Comparison of ENCODE assay signal across 9 cellular contexts in genomic region chr16:85601730-85602401, GRCh38. TPM values are rescaled to one million over a fixed set of nuclear protein-coding genes. Genes with fewer than 3 reads are reported as not detected.
DNase-seq lines count a peak whose midpoint lies in the region; ATAC-seq and TF ChIP-seq lines count a peak whose summit lies in the region.
"Had no signal": no experiment of that assay in that cellular context is flagged by ENCODE, and none has a peak within 500 bp of the region (broad histone marks: within the 10 kb centered on the region; RNA-seq: fewer than 3 reads in every experiment).

No MANE protein-coding gene starts in this region.

- WGBS in hepatocyte (ENCODE audit: low lambda C conversion rate, missing lambda C conversion rate) = 70% methylated on average over 27 of the region's 30 CpGs
- WGBS in spleen, 5 donors = 82 to 87% (median 84%) methylated on average over 23 to 30 of the region's 30 CpGs
- 76% methylated on average over 30 of the region's 30 CpGs for WGBS in prostate gland

- no peak for TF ChIP-seq CTCF in WTC11 (IDR thresholded peaks at IDR 0.05)
- no peak for TF ChIP-seq CTCF in hepatocyte (IDR thresholded peaks at IDR 0.05; ENCODE audit: poor library complexity)
- no peak for TF ChIP-seq CTCF in spleen (IDR thresholded peaks at IDR 0.05 in 8 of 11, conservative IDR thresholded peaks at IDR 0.05 in 3 of 11)
- TF ChIP-seq CTCF in prostate gland (IDR thresholded peaks at IDR 0.05) = no peak

- H3K36me3 Mint-ChIP-seq in WTC11 = no peaks in the 10 kb centered on the region

- H3K36me3 ChIP-seq in hepatocyte (replicated peaks; ENCODE audit: insufficient read depth, low read depth) (no peaks in the 10 kb centered on the region), spleen (peaks cover 0 to 10% (median 0%) of the 10 kb centered on the region in 6 donors), prostate gland (no peaks in the 10 kb centered on the region)

- no peak for TF ChIP-seq POLR2A in spleen (IDR thresholded peaks at IDR 0.05)
- no peak for TF ChIP-seq POLR2A in prostate gland (IDR thresholded peaks at IDR 0.05)

- in situ Hi-C loops in G401 (cut with HindIII; ENCODE audit: low sequenced_read_pairs) = no loop called here

- H3K9me3 Mint-ChIP-seq in WTC11 = no peaks in the 10 kb centered on the region

- H3K27me3 ChIP-seq in hepatocyte (no peaks in the 10 kb centered on the region), spleen (replicated peaks in 1 of 7) (no peaks in the 10 kb centered on the region), prostate gland (replicated peaks; ENCODE audit: insufficient read depth) (no peaks in the 10 kb centered on the region)

- H3K4me3 ChIP-seq in hepatocyte = no peak overlapping the region
- no peak overlapping the region for H3K4me3 ChIP-seq in spleen
- H3K4me3 ChIP-seq in prostate gland = no peak overlapping the region

- H3K4me1 ChIP-seq in hepatocyte (ENCODE audit: insufficient read depth) (peaks cover 46% of the 10 kb centered on the region), spleen (peaks cover 24 to 91% (median 60%) of the 10 kb centered on the region in 6 donors), prostate gland (replicated peaks) (peaks cover 16% of the 10 kb centered on the region)

- peaks cover 65% of the 10 kb centered on the region for H4K20me1 ChIP-seq in hepatocyte (ENCODE audit: insufficient read depth, poor library complexity, severe bottlenecking)

- 0 out of 2 replicates have a peak, but pooled peaks have one; percentile 11 for ATAC-seq in WTC11
- no peak for ATAC-seq in GM21619 (IDR thresholded peaks at IDR 0.05; ENCODE audit: unreplicated experiment)

- H3K4me3 Mint-ChIP-seq in WTC11 = peak overlapping the region; percentile 9; the same call in 1 of the 2 replicates

- intact Hi-C loops in spleen (cut with DNase I; ENCODE audit: low total_unique reads) (no loop called here), prostate gland (cut with DNase I) (no loop called here)

- DNase-seq in G401 (ENCODE audit: low spot score) = peak; percentile 84
- DNase-seq in WTC11 (ENCODE audit: low spot score) = no peak
- no peak for DNase-seq in hepatocyte (ENCODE audit: low spot score)
- DNase-seq in spleen = no peak
- no peak for DNase-seq in inferior parietal cortex (ENCODE audit: extremely low spot score)
- DNase-seq in prostate gland (ENCODE audit: low spot score) = no peak
- DNase-seq: activated CD8-positive, alpha-beta memory T cell treated with anti-CD3 and anti-CD28 coated beads, Interleukin-2, amount 50 U/mL, for 48 hours; RPMI8226 had no signal

- H3K27ac Mint-ChIP-seq in WTC11 = no peak overlapping the region

- CTCF ChIA-PET in WTC11 (lab: Charles Lee) = interaction anchor here (0.6 to 4.6 kb wide), 24 partner anchors 9 to 487 kb away, joined by 3 to 26 read pairs (median 4); no protein-coding TSS in a partner anchor

- H3K9me3 ChIP-seq in hepatocyte (ENCODE audit: low read depth) (no peaks in the 10 kb centered on the region), spleen (no peaks in the 10 kb centered on the region), prostate gland (no peaks in the 10 kb centered on the region)

- H3K4me2 ChIP-seq in hepatocyte = peak overlapping the region; percentile 32

- H3K27ac ChIP-seq in hepatocyte (peak overlapping the region; percentile 16), spleen (peak overlapping the region in 5 of 8 donors; percentile 41 to 58 (median 51)), prostate gland (no peak overlapping the region)

- H2AFZ ChIP-seq in hepatocyte = no peak overlapping the region

- POLR2A ChIA-PET in WTC11 (lab: Charles Lee) = interaction anchor here (0.5 to 2.5 kb wide), 3 partner anchors 10 to 48 kb away, joined by 3 to 8 read pairs (median 3); no protein-coding TSS in a partner anchor

- H3K27me3 Mint-ChIP-seq in WTC11 (ENCODE audit: low read depth) = no peaks in the 10 kb centered on the region

- peaks cover 77% of the 10 kb centered on the region for H3K79me2 ChIP-seq in hepatocyte

- H3K4me1 Mint-ChIP-seq in WTC11 = peaks cover 74% of the 10 kb centered on the region

- H3K9me2 ChIP-seq in hepatocyte (replicated peaks; ENCODE audit: insufficient read depth) = no peaks in the 10 kb centered on the region

TF ChIP-seq in WTC11, 78 proteins besides CTCF, POLR2A, EP300 and RAD21:
- TF ChIP-seq TCF7 (CRISPR knock-in tag; IDR thresholded peaks at IDR 0.05; ENCODE audit: low read depth) (no peak), ZNF396 (CRISPR knock-in tag; IDR thresholded peaks at IDR 0.05; ENCODE audit: borderline replicate concordance) (no peak), CREM (CRISPR knock-in tag; IDR thresholded peaks at IDR 0.05) (no peak), KAT7 (CRISPR knock-in tag; IDR thresholded peaks at IDR 0.05; ENCODE audit: borderline replicate concordance) (no peak)

RNA-seq across cellular contexts. Expression of gene GSE1, which starts 11.3 kb away (rescaled TPM):
- total RNA-seq in G401 (2014; rRNA removed; shearing (Covaris generic)) = 22.8 and 35.6 TPM in 2 replicates
- total RNA-seq in WTC11 (2021) (91.0 to 124 TPM (median 93.8 TPM) in 3 replicates), hepatocyte (32.8 and 43.5 TPM in 2 replicates), spleen (100 to 1,000 TPM in 1 of 7 donors, 10 to 100 TPM in 6; 79.8 to 121 (median 91.4) TPM), prostate gland (100 to 1,000 TPM in 1 of 2 donors, 10 to 100 TPM in 1; 41.4 to 146 TPM)
- polyA plus RNA-seq in hepatocyte (27.9 and 33.1 TPM in 2 replicates), spleen (10 to 100 TPM in 1 of 3 donors, 1 to 10 TPM in 2; 7.4 to 23.2 (median 9.2) TPM)

Comparison
In these comparisons a context has a peak if more than half of its experiments do, and no peak if none do; other contexts are left out.
1. H3K27ac ChIP-seq: peak in hepatocyte (single experiment) and spleen (5 of 8); none in prostate gland (0 of 2).